In the genomic region with DNA sequence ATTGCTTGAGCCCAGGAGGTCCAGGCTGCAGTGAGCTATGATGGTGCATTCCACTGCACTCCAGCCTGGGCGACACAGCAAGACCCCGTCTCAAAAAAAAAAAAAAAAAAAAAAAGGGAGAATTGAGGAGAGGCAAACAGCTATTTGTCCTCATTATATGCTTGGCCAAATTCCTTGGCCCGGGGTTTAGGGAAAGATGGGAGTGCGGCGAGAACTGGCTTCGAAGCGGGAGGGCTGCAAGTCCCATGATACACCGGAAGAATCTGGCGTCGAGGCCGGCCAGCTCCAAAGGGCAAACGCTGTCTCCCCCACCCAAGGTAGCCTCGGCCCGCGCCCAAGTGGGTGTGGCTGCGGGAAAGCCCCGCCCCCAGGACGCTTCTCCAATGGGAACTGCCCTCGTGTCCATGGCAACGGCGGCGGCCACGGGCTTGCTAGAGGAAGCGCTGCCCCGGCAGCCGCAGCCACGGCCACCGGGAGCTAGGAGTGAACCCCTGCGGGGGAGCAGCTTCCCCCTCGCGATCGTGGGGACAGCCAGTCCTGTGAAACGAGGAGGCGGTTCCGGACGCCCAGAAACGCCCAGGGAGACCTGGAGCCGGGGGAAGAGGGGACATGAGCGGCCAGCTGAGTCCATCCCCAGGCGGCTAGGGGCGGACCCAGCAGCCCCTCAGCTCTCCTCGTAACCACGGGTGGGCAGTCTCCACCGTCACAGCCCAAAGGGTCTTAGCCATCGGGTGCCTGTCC, we compare ENCODE assay signal across 8 cellular contexts. TPM values are rescaled to one million over a fixed set of nuclear protein-coding genes. Genes with fewer than 3 reads are reported as not detected.
DNase-seq lines count a peak whose midpoint lies in the region; ATAC-seq, FAIRE-seq and TF ChIP-seq lines count a peak whose summit lies in the region.

A gene with protein sequence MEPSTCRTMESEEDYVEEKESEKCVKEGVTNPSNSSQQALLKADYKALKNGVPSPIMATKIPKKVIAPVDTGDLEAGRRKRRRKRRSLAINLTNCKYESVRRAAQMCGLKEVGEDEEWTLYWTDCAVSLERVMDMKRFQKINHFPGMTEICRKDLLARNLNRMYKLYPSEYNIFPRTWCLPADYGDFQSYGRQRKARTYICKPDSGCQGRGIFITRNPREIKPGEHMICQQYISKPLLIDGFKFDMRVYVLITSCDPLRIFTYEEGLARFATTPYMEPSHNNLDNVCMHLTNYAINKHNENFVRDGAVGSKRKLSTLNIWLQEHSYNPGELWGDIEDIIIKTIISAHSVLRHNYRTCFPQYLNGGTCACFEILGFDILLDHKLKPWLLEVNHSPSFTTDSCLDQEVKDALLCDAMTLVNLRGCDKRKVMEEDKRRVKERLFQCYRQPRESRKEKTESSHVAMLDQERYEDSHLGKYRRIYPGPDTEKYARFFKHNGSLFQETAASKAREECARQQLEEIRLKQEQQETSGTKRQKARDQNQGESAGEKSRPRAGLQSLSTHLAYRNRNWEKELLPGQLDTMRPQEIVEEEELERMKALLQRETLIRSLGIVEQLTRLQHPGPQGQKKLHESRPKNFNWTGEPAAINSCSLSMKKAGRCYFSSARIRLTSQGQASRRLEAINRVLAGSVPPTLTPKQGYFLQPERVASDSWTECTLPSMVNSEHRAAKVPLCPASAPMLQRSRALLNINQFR (plus strand): TSS at position 434 of the 741 bp plus-strand sequence. CDS start 1,075 bp downstream, outside the sequence.

- H3K36me3 ChIP-seq in ACC112 (ENCODE audit: insufficient read depth, low read length) (no peaks in the 10 kb centered on the region), neural progenitor cell (no peaks in the 10 kb centered on the region), subcutaneous abdominal adipose tissue (ENCODE audit: control insufficient read depth in 5 of 5, insufficient read depth in 5 of 5, low read length in 5 of 5) (no peaks in the 10 kb centered on the region)

- peak within 1 kb of the TSS; percentile 83 for H3K4me3 Mint-ChIP-seq in neural progenitor cell

- H3K79me2 ChIP-seq in ACC112 (ENCODE audit: control insufficient read depth, insufficient read depth, low read length, unreplicated experiment) (no peaks in the 10 kb centered on the region), neural progenitor cell (ENCODE audit: low read depth) (no peaks in the 10 kb centered on the region)

- ATAC-seq in GM19372 (IDR thresholded peaks at IDR 0.05; ENCODE audit: low read depth, unreplicated experiment) = peak; percentile 87

- no peak within 1 kb of the TSS for H3K9ac ChIP-seq in neural progenitor cell
- H3K9ac ChIP-seq in subcutaneous abdominal adipose tissue (ENCODE audit: low read length in 5 of 5) = peak within 1 kb of the TSS in 3 of 5 donors; percentile 47 to 74 (median 64)

- H3K27ac ChIP-seq in ACC112 (ENCODE audit: low read depth, low read length) (no peak within 1 kb of the TSS), neural progenitor cell (no peak within 1 kb of the TSS), subcutaneous abdominal adipose tissue (ENCODE audit: low read depth, low read length) (no peak within 1 kb of the TSS)

- DNase-seq in LNCaP clone FGC (ENCODE audit: low read depth) (no peak), RPMI8226 (peak; percentile 78), frontal cortex (ENCODE audit: low spot score in 2 of 2) (peak; percentile 69 to 96), neural progenitor cell (ENCODE audit: low spot score) (peak; percentile 97)
- peak; percentile 78 for DNase-seq in activated naive CD4-positive, alpha-beta T cell treated with Interleukin-2 at 50 U/mL for 16 hours

- no peaks in the 10 kb centered on the region for H3K9me3 ChIP-seq in neural progenitor cell (ENCODE audit: low read depth)
- H3K9me3 ChIP-seq in subcutaneous abdominal adipose tissue (ENCODE audit: control insufficient read depth in 5 of 5, low read length in 5 of 5) = no peaks in the 10 kb centered on the region

- peak within 1 kb of the TSS; percentile 97 for H3K4me2 ChIP-seq in neural progenitor cell

- TF ChIP-seq CTCF in LNCaP clone FGC (IDR thresholded peaks at IDR 0.05; ENCODE audit: control insufficient read depth, extremely low read depth, insufficient read depth) (no peak), neural progenitor cell (IDR thresholded peaks at IDR 0.05) (no peak)

- no peaks in the 10 kb centered on the region for H3K9me3 Mint-ChIP-seq in neural progenitor cell

- H2AFZ ChIP-seq in ACC112 (ENCODE audit: low read length, unreplicated experiment) (peak within 1 kb of the TSS; percentile 71), neural progenitor cell (replicated peaks) (peak within 1 kb of the TSS; percentile 98)

- H3K4me3 ChIP-seq in ACC112 (ENCODE audit: low read depth, low read length) (peak within 1 kb of the TSS; percentile 86), LNCaP clone FGC (ENCODE audit: low read depth, low read length) (peak within 1 kb of the TSS; percentile 57), neural progenitor cell (peak within 1 kb of the TSS; percentile 87), subcutaneous abdominal adipose tissue (ENCODE audit: low read depth in 1 of 5, low read length in 5 of 5) (peak within 1 kb of the TSS; percentile 36 to 72 (median 69))

- H3K4me1 ChIP-seq in ACC112 (ENCODE audit: control insufficient read depth, insufficient read depth, low read length, unreplicated experiment) = no peaks in the 10 kb centered on the region
- H3K4me1 ChIP-seq in neural progenitor cell = no peaks in the 10 kb centered on the region
- peaks cover 0 to 28% (median 19%) of the 10 kb centered on the region in 5 donors for H3K4me1 ChIP-seq in subcutaneous abdominal adipose tissue (ENCODE audit: control insufficient read depth in 5 of 5, insufficient read depth in 5 of 5, low read length in 5 of 5)

- no peaks in the 10 kb centered on the region for H4K20me1 ChIP-seq in neural progenitor cell (ENCODE audit: low read depth)

- no peaks in the 10 kb centered on the region for H3F3A ChIP-seq in neural progenitor cell (ENCODE audit: low read depth)

- peaks cover 7% of the 10 kb centered on the region for H3K4me1 Mint-ChIP-seq in neural progenitor cell

- FAIRE-seq in frontal cortex (lab: Jason Lieb, UNC) = no peak

- peaks cover 3% of the 10 kb centered on the region for H3K27me3 Mint-ChIP-seq in neural progenitor cell (ENCODE audit: insufficient read depth, low read depth)

- H3K36me3 Mint-ChIP-seq in neural progenitor cell = no peaks in the 10 kb centered on the region

- H3K27me3 ChIP-seq in ACC112 (ENCODE audit: insufficient read depth, low read length) (no peaks in the 10 kb centered on the region), neural progenitor cell (peaks cover 15% of the 10 kb centered on the region), subcutaneous abdominal adipose tissue (ENCODE audit: control insufficient read depth in 5 of 5, insufficient read depth in 4 of 5, low read length in 5 of 5) (no peaks in the 10 kb centered on the region)

- H3K27ac Mint-ChIP-seq in neural progenitor cell = peak within 1 kb of the TSS; percentile 8

RNA-seq across cellular contexts. Expression of the gene that starts here (rescaled TPM):
- total RNA-seq in frontal cortex (under 0.01 TPM), neural progenitor cell (ENCODE audit: low replicate concordance) (0.19 TPM in 1 of 2 replicates, not detected in the other)

Comparison
In these comparisons a context has a peak if more than half of its experiments do, and no peak if none do; other contexts are left out.
1. Peak in DNase-seq in frontal cortex; RNA of the gene not detected or under 1 TPM.
2. Peak in DNase-seq, H3K4me3 ChIP-seq and H3K4me2 ChIP-seq in neural progenitor cell; RNA of the gene not detected or under 1 TPM.